In the genomic region with DNA sequence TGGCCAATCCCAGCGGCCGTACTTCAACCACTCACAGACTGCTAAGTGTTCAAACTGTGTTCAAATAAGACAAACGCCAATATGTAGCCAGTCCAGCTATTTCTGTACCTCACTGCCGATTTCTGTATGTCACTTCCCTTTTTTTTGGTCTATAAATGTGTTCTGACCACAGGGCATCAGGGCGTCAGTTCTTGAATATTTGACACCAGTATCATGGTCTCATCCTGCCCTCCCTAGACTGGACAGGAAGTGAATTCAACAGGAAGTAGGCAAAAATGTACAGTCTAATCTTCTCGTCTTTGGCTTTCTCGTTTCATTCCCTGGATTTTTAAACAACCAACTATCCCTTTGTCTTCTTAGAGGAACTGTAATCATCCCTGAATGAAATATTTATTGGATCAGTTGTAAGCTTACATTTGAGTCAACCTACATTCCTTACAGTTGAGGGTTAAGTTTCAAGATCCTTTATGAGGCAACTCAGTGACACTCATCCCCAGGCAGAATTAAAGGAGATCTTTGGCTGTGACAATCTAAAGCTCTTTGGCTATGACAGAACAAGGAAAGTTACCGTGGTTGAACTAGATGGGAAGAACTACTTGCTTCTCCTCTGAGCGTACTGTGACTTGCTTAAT, we compare ENCODE assay signal across 1 cellular context.
TF ChIP-seq lines count a peak whose summit lies in the region.

No MANE protein-coding gene starts in this region.

TF ChIP-seq in IMR-90, 13 proteins besides CTCF, POLR2A, EP300 and RAD21:
- TF ChIP-seq FOS (IDR thresholded peaks at IDR 0.05; ENCODE audit: low read depth, low read length) (peak; percentile 9; the same call in 1 of the 2 replicates), NFE2L2 (IDR thresholded peaks at IDR 0.05; ENCODE audit: low read depth, low read length) (no peak), CEBPB (IDR thresholded peaks at IDR 0.05; ENCODE audit: low read depth, low read length) (peak; percentile 87)
